In the genomic region with DNA sequence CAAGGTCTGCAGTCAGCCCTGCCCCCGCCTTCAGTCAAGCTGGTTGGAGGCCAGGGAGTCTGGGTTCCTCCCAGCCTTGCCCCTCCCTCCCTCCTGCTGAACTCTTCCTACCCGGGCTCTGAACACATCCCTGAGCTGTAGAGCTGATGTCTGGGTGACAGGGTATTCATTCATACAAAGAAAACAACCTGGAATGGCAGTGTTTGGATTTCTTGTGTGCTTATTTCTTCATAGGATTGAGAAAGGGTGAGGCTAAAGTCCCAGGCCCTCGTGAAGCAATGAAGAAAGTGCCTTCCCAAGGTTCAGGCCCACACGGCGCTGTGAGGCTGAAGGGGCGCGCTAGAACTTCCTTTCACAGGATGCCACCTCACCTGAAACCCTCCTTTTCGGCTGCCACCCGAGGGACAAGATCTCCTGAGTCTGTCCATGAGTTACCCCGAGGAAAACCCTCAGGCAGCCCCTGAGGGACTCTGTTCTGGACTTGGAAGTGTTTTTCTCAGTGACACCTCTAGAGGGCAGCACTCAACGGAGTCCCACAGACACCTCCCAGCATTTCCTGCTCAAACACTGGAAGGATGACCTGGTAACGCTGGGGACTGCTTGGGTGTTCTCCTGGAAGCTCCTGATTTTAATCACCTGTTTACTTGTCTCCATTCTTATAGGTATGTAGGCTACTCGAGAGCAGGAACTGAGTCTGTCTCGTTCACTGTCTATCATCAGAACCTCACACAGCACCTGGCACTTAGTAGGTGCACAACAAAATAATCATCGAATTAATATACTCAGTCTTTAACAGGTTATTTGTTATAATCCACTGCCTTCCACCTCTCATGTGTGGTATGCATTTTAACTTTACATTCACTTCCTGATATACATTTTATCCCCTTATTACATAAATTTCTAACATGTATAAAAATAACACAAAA, we compare ENCODE assay signal across 1 cellular context.
TF ChIP-seq lines count a peak whose summit lies in the region.

No MANE protein-coding gene starts in this region.

TF ChIP-seq in HCT116, 20 proteins besides CTCF, POLR2A, EP300 and RAD21 (continued from another document):
- TF ChIP-seq, protein P1, sequence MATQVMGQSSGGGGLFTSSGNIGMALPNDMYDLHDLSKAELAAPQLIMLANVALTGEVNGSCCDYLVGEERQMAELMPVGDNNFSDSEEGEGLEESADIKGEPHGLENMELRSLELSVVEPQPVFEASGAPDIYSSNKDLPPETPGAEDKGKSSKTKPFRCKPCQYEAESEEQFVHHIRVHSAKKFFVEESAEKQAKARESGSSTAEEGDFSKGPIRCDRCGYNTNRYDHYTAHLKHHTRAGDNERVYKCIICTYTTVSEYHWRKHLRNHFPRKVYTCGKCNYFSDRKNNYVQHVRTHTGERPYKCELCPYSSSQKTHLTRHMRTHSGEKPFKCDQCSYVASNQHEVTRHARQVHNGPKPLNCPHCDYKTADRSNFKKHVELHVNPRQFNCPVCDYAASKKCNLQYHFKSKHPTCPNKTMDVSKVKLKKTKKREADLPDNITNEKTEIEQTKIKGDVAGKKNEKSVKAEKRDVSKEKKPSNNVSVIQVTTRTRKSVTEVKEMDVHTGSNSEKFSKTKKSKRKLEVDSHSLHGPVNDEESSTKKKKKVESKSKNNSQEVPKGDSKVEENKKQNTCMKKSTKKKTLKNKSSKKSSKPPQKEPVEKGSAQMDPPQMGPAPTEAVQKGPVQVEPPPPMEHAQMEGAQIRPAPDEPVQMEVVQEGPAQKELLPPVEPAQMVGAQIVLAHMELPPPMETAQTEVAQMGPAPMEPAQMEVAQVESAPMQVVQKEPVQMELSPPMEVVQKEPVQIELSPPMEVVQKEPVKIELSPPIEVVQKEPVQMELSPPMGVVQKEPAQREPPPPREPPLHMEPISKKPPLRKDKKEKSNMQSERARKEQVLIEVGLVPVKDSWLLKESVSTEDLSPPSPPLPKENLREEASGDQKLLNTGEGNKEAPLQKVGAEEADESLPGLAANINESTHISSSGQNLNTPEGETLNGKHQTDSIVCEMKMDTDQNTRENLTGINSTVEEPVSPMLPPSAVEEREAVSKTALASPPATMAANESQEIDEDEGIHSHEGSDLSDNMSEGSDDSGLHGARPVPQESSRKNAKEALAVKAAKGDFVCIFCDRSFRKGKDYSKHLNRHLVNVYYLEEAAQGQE (IDR thresholded peaks at IDR 0.05; ENCODE audit: low read depth), result no peak
- no peak for TF ChIP-seq SP1 (IDR thresholded peaks at IDR 0.05; ENCODE audit: low read depth)
- no peak for TF ChIP-seq ZFX (IDR thresholded peaks at IDR 0.05)
- no peak for TF ChIP-seq CBX3 (IDR thresholded peaks at IDR 0.05; ENCODE audit: low read depth)
- TF ChIP-seq, protein P2, sequence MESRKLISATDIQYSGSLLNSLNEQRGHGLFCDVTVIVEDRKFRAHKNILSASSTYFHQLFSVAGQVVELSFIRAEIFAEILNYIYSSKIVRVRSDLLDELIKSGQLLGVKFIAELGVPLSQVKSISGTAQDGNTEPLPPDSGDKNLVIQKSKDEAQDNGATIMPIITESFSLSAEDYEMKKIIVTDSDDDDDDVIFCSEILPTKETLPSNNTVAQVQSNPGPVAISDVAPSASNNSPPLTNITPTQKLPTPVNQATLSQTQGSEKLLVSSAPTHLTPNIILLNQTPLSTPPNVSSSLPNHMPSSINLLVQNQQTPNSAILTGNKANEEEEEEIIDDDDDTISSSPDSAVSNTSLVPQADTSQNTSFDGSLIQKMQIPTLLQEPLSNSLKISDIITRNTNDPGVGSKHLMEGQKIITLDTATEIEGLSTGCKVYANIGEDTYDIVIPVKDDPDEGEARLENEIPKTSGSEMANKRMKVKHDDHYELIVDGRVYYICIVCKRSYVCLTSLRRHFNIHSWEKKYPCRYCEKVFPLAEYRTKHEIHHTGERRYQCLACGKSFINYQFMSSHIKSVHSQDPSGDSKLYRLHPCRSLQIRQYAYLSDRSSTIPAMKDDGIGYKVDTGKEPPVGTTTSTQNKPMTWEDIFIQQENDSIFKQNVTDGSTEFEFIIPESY (IDR thresholded peaks at IDR 0.05; ENCODE audit: extremely low read depth, insufficient replicate concordance, low read length), result no peak
- TF ChIP-seq FOSL1 (IDR thresholded peaks at IDR 0.05; ENCODE audit: low read depth), result no peak
- no peak for TF ChIP-seq CEBPB (IDR thresholded peaks at IDR 0.05; ENCODE audit: low read depth)
- no peak for TF ChIP-seq ELF1 (IDR thresholded peaks at IDR 0.05; ENCODE audit: borderline replicate concordance, low read depth)
- TF ChIP-seq SRF (IDR thresholded peaks at IDR 0.05; ENCODE audit: low read depth), result no peak
- TF ChIP-seq, protein P3, sequence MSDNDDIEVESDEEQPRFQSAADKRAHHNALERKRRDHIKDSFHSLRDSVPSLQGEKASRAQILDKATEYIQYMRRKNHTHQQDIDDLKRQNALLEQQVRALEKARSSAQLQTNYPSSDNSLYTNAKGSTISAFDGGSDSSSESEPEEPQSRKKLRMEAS (IDR thresholded peaks at IDR 0.05), result no peak
- no peak for TF ChIP-seq EGR1 (IDR thresholded peaks at IDR 0.05; ENCODE audit: low read depth)
- no peak for TF ChIP-seq EZH2 (IDR thresholded peaks at IDR 0.05)
